4 cellular contexts compared by ENCODE assay signal in genomic region chr9:35596907-35597306, GRCh38. TPM values are rescaled to one million over a fixed set of nuclear protein-coding genes. Genes with fewer than 3 reads are reported as not detected.
"Had no signal": no experiment of that assay in that cellular context is flagged by ENCODE, and none has a peak within 500 bp of the region (broad histone marks: within the 10 kb centered on the region; RNA-seq: fewer than 3 reads in every experiment).

No MANE protein-coding gene starts in this region.

RNA-seq across cellular contexts. Expression of gene SIT1, which starts 53.8 kb away (rescaled TPM):
- total RNA-seq: GM23248, H4, HFFc6, HT1080 had no signal
- polyA plus RNA-seq: GM23248 had no signal
